Comparison of ENCODE assay signal across 1 cellular context in the genomic region with DNA sequence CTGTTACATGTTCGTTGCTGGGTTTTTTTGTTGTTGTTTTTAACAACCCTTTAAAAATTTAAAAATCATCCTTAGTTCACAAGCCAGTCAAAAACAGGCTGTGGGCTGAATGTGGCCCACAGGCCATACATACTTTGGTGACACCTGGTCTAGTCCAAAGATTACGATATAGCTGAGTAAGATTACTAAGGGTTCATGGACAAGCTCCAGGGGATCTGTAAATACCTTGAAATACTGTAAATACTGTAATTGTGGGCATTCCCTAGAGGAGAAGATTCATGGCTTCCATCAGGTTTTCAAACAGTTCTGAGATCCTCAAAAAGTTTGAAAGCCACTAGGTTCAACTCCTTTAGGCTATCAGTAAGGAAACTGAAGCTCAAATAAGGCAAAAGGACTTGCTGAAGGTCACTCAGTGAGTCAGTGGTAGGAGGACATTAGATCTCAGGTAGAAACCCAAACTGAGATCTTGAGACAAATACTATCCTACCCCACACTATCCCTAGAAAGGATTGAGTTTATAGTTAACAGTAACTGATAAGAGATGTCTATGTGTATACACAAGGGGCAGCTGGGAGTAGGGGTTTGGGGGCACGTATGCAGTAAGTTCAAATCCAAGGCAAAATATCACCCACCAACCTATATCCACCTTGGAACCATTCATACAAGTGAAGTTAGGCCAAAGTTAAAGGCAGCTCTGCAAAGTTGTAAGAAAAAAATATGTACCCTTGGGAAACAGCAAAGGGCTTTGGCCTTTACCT.
TF ChIP-seq lines count a peak whose summit lies in the region.

No MANE protein-coding gene starts in this region.

TF ChIP-seq in K562, 482 proteins besides CTCF, POLR2A, EP300 and RAD21:
- TF ChIP-seq CHD2 (IDR thresholded peaks at IDR 0.05; ENCODE audit: low read depth, low read length) (no peak), POLR2B (IDR thresholded peaks at IDR 0.05; ENCODE audit: low read depth, partially characterized antibody) (no peak)
